1 cellular context compared by ENCODE assay signal in the genomic region with DNA sequence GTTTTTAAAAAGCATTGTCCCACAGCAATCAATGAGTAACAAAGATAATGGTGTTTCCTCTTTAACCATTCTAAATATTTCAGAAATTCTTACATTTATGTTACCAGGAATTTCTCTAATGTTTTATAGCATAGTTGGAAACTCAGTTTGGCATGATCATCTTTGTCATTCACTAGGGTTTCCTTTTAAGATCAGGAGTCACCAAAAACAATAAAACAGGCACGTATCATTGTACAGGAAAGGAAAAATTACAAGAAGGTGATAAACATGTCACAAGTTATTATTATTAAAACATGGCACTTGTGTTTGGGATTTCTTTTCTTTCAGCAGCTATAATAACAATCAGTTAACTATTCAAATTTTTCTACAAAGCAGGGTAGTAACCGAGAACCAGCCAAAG.
TF ChIP-seq lines count a peak whose summit lies in the region.

No MANE protein-coding gene starts in this region.

TF ChIP-seq in GM23338, 12 proteins besides CTCF, POLR2A, EP300 and RAD21 (continued from another document):
- TF ChIP-seq NANOG (IDR thresholded peaks at IDR 0.05; ENCODE audit: borderline replicate concordance): no peak
